Comparison of ENCODE assay signal across 1 cellular context in genomic region chr19:38250821-38251563, GRCh38.
TF ChIP-seq lines count a peak whose summit lies in the region.

No MANE protein-coding gene starts in this region.

TF ChIP-seq in HEK293, 187 proteins besides CTCF, POLR2A, EP300 and RAD21 (continued from another document):
- no peak for TF ChIP-seq PBX3 (CRISPR knock-in tag; IDR thresholded peaks at IDR 0.05)
- peak; percentile 69; the same call in 1 of the 2 replicates for TF ChIP-seq REST (tag by site-specific recombination; IDR thresholded peaks at IDR 0.05)
- TF ChIP-seq SP3 (tag by site-specific recombination; IDR thresholded peaks at IDR 0.05): no peak
- peak; percentile 7; the same call in 1 of the 2 replicates for TF ChIP-seq KLF1 (tag by site-specific recombination; IDR thresholded peaks at IDR 0.05)
- no peak for TF ChIP-seq PRDM1 (tag by site-specific recombination; IDR thresholded peaks at IDR 0.05)
- no peak for TF ChIP-seq ZNF202 (tag by site-specific recombination; IDR thresholded peaks at IDR 0.05; ENCODE audit: borderline replicate concordance)
TF ChIP-seq in HEK293: peak in this region for 9.
